ENCODE assay signal across 13 cellular contexts in the genomic region with DNA sequence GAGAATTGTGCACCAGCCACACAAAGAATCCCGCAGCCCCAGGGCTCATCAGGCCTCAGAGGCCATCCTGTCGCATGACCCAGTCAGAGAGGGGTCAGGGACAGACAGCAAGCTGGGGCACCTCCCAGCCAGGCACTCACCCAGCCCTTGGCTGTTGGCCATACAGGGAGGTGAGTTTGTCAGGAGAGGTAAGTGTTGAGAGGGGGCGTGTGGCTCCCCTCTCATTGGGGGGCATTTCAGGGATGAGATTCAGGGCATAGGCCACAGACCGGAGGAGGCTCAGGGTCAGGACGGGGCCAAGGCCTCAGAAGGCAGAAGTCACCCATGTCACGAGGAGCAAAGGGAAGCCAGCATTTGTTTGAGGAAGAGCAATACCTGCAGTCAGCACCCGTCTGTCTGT. TPM values are rescaled to one million over a fixed set of nuclear protein-coding genes. Genes with fewer than 3 reads are reported as not detected.
DNase-seq lines count a peak whose midpoint lies in the region; ATAC-seq and TF ChIP-seq lines count a peak whose summit lies in the region.
"Had no signal": no experiment of that assay in that cellular context is flagged by ENCODE, and none has a peak within 500 bp of the region (broad histone marks: within the 10 kb centered on the region; RNA-seq: fewer than 3 reads in every experiment).

No MANE protein-coding gene starts in this region.

- H3K4me1 Mint-ChIP-seq in CD4-positive, alpha-beta T cell (ENCODE audit: low read depth) = peaks cover 24% of the 10 kb centered on the region

- H3K9me3 ChIP-seq in CD4-positive, alpha-beta T cell (ENCODE audit: control insufficient read depth, low read length) = no peaks in the 10 kb centered on the region
- H3K9me3 ChIP-seq in Peyer's patch = no peaks in the 10 kb centered on the region
- H3K9me3 ChIP-seq: psoas muscle had no signal

- H3K4me1 ChIP-seq in Peyer's patch = peaks cover 0 to 16% (median 12%) of the 10 kb centered on the region in 4 donors

- TF ChIP-seq CTCF in CD4-positive, alpha-beta T cell (IDR thresholded peaks at IDR 0.05) = no peak
- TF ChIP-seq CTCF in Peyer's patch (IDR thresholded peaks at IDR 0.05) = no peak

- no peak for TF ChIP-seq POLR2A in Peyer's patch (IDR thresholded peaks at IDR 0.05)

- H3K36me3 Mint-ChIP-seq in CD4-positive, alpha-beta T cell (ENCODE audit: low read depth) = peaks cover 68% of the 10 kb centered on the region

- CTCF ChIA-PET in CD4-positive, alpha-beta T cell (lab: Charles Lee) = no interaction called here

- H3K4me3 ChIP-seq in Peyer's patch = no peak overlapping the region
- H3K4me3 ChIP-seq: psoas muscle had no signal

- no peak for DNase-seq in CD4-positive, alpha-beta T cell
- no peak for DNase-seq in Peyer's patch
- DNase-seq in left ventricle myocardium superior = no peak
- DNase-seq in pons (ENCODE audit: low spot score) = peak; percentile 62
- DNase-seq in DMS114 treated with DMSO at 0.1 percent for 48 hours (lab: John Stamatoyannopoulos, UW; ENCODE audit: unreplicated experiment) = no peak
- DNase-seq in NCI-H2107 (lab: John Stamatoyannopoulos, UW) = no peak
- DNase-seq: activated CD4-positive, alpha-beta T cell treated with anti-CD3 and anti-CD28 coated beads for 48 hours; NCI-H1694; NCI-H69 had no signal

- POLR2A ChIA-PET in CD4-positive, alpha-beta T cell (lab: Charles Lee) = interaction anchor here (0.5 kb wide), 1 partner anchor 9 kb away, joined by 3 read pairs; no protein-coding TSS in a partner anchor

- no peaks in the 10 kb centered on the region for H3K27me3 ChIP-seq in CD4-positive, alpha-beta T cell (ENCODE audit: control insufficient read depth, insufficient read depth, low read length)
- H3K27me3 ChIP-seq in Peyer's patch = no peaks in the 10 kb centered on the region

- no peak for ATAC-seq in CD4-positive, alpha-beta T cell (ENCODE audit: poor library complexity)
- ATAC-seq in left ventricle myocardium superior (peak; percentile 24), HG03571 (IDR thresholded peaks at IDR 0.05; ENCODE audit: unreplicated experiment) (no peak), HG03565 (IDR thresholded peaks at IDR 0.05; ENCODE audit: unreplicated experiment) (no peak)
- ATAC-seq: psoas muscle had no signal

- H3K36me3 ChIP-seq in Peyer's patch = no peaks in the 10 kb centered on the region

- peak overlapping the region; percentile 51 for H3K27ac Mint-ChIP-seq in CD4-positive, alpha-beta T cell
- H3K27ac Mint-ChIP-seq: T-helper 2 cell treated with Interferon-gamma antibody and Interleukin-4, amounts not matched to agents 5 μg/mL and 100 μg/mL, for 36 hours had no signal

- no peaks in the 10 kb centered on the region for H3K9me3 Mint-ChIP-seq in CD4-positive, alpha-beta T cell
- H3K9me3 Mint-ChIP-seq: T-helper 2 cell treated with Interferon-gamma antibody and Interleukin-4, amounts not matched to agents 5 μg/mL and 100 μg/mL, for 36 hours had no signal

- no peak overlapping the region for H3K27ac ChIP-seq in CD4-positive, alpha-beta T cell (ENCODE audit: low read depth, low read length)
- peak overlapping the region in 3 of 4 donors; percentile 38 to 71 (median 66) for H3K27ac ChIP-seq in Peyer's patch
- H3K27ac ChIP-seq: psoas muscle had no signal

- no peak overlapping the region for H3K4me3 Mint-ChIP-seq in CD4-positive, alpha-beta T cell
- H3K4me3 Mint-ChIP-seq: T-helper 2 cell treated with Interferon-gamma antibody and Interleukin-4, amounts not matched to agents 5 μg/mL and 100 μg/mL, for 36 hours had no signal

- no peaks in the 10 kb centered on the region for H3K27me3 Mint-ChIP-seq in CD4-positive, alpha-beta T cell

- intact Hi-C loops in CD4-positive, alpha-beta T cell (cut with DNase I, micrococcal nuclease) = no loop called here
- intact Hi-C loops in left ventricle myocardium superior (cut with micrococcal nuclease) = no loop called here

RNA-seq across cellular contexts. Expression of gene MYO9B, which starts 37.1 kb away (rescaled TPM):
- total RNA-seq in CD4-positive, alpha-beta T cell = 100 to 1,000 TPM; 176 to 184 TPM
- total RNA-seq in Peyer's patch (100 to 1,000 TPM in 3 of 4 donors, 10 to 100 TPM in 1; 65.3 to 578 (median 143) TPM), left ventricle myocardium superior (38.1 TPM)

RNA-seq across cellular contexts. Expression of gene HAUS8, which starts 37.4 kb away (rescaled TPM):
- total RNA-seq in CD4-positive, alpha-beta T cell = 10 to 100 TPM; 20.6 to 20.7 TPM
- total RNA-seq in Peyer's patch (10 to 100 TPM in 2 of 4 donors, 1 to 10 TPM in 2; 9.7 to 29.7 (median 10.1) TPM), left ventricle myocardium superior (6.1 TPM)
